1 cellular context compared by ENCODE assay signal in genomic region chr6:135108692-135109091, GRCh38.
TF ChIP-seq lines count a peak whose summit lies in the region.

No MANE protein-coding gene starts in this region.

TF ChIP-seq in K562, 482 proteins besides CTCF, POLR2A, EP300 and RAD21 (continued from another document):
- TF ChIP-seq THRA (IDR thresholded peaks at IDR 0.05) = no peak
- no peak for TF ChIP-seq PURB (CRISPR knock-in tag; IDR thresholded peaks at IDR 0.05; ENCODE audit: low read depth)
- TF ChIP-seq SMARCA4 (IDR thresholded peaks at IDR 0.05) = peak; percentile 58; the same call in 1 of the 2 replicates
- TF ChIP-seq SMARCC2 (IDR thresholded peaks at IDR 0.05; ENCODE audit: low read depth) = 0 out of 2 replicates have a peak, but pooled peaks have one; percentile 51
- no peak for TF ChIP-seq ATF7 (IDR thresholded peaks at IDR 0.05)
- no peak for TF ChIP-seq HEY1 (CRISPR knock-in tag; IDR thresholded peaks at IDR 0.05; ENCODE audit: borderline replicate concordance)
- peak; percentile 50; the same call in 1 of the 2 replicates for TF ChIP-seq ARID3A (IDR thresholded peaks at IDR 0.05; ENCODE audit: borderline replicate concordance, low read depth, low read length)
- no peak for TF ChIP-seq SNIP1 (IDR thresholded peaks at IDR 0.05; ENCODE audit: low read depth)
- no peak for TF ChIP-seq HCFC1 (IDR thresholded peaks at IDR 0.05; ENCODE audit: low read depth, low read length)
- peak; percentile 72; the same call in 1 of the 2 replicates for TF ChIP-seq SMARCE1 (IDR thresholded peaks at IDR 0.05)
- TF ChIP-seq NR0B1 (IDR thresholded peaks at IDR 0.05; ENCODE audit: partially characterized antibody) = no peak
- TF ChIP-seq RNF219 (CRISPR knock-in tag; IDR thresholded peaks at IDR 0.05) = no peak
- no peak for TF ChIP-seq HNRNPH1 (optimal IDR thresholded peaks at IDR 0.05; ENCODE audit: low read depth, low read length)
- no peak for TF ChIP-seq KAT7 (CRISPR knock-in tag; IDR thresholded peaks at IDR 0.05; ENCODE audit: borderline replicate concordance)
- TF ChIP-seq PRMT5 (CRISPR knock-in tag; IDR thresholded peaks at IDR 0.05) = no peak
- TF ChIP-seq SPI1 (IDR thresholded peaks at IDR 0.05; ENCODE audit: borderline replicate concordance, low read depth, low read length) = peak; percentile 78
- no peak for TF ChIP-seq NR3C1 (CRISPR knock-in tag; IDR thresholded peaks at IDR 0.05)
- TF ChIP-seq THRB (CRISPR knock-in tag; conservative IDR thresholded peaks at IDR 0.05) = no peak
- no peak for TF ChIP-seq HNRNPL (IDR thresholded peaks at IDR 0.05; ENCODE audit: low read depth, low read length)
- no peak for TF ChIP-seq PRPF4 (IDR thresholded peaks at IDR 0.05; ENCODE audit: insufficient read depth, low read depth, low read length, poor library complexity, severe bottlenecking)
- peak; percentile 36; the same call in 1 of the 2 replicates for TF ChIP-seq FOXM1 (IDR thresholded peaks at IDR 0.05; ENCODE audit: low read depth)
- no peak for TF ChIP-seq FOXM1 (CRISPR knock-in tag; IDR thresholded peaks at IDR 0.05; ENCODE audit: low read depth)
- TF ChIP-seq PTBP1 (IDR thresholded peaks at IDR 0.05; ENCODE audit: low read depth, low read length) = no peak
- TF ChIP-seq CEBPB (tag; IDR thresholded peaks at IDR 0.05) = 0 out of 2 replicates have a peak, but pooled peaks have one; percentile 11
- no peak for TF ChIP-seq JUND (IDR thresholded peaks at IDR 0.05; ENCODE audit: borderline replicate concordance, low read depth, low read length)
- peak; percentile 34; the same call in 1 of the 3 replicates for TF ChIP-seq JUND (tag; IDR thresholded peaks at IDR 0.05; ENCODE audit: borderline replicate concordance, low read depth, low read length)
- TF ChIP-seq DPF2 (IDR thresholded peaks at IDR 0.05) = peak; percentile 34; the same call in 1 of the 2 replicates
- TF ChIP-seq BHLHE40 (IDR thresholded peaks at IDR 0.05; ENCODE audit: low read length) = peak; percentile 30; the same call in 1 of the 2 replicates
- no peak for TF ChIP-seq CREB5 (CRISPR knock-in tag; IDR thresholded peaks at IDR 0.05)
- TF ChIP-seq TAL1 (IDR thresholded peaks at IDR 0.05) = peak; percentile 42; the same call in 1 of the 2 replicates
- no peak for TF ChIP-seq NUFIP1 (IDR thresholded peaks at IDR 0.05; ENCODE audit: partially characterized antibody)
- TF ChIP-seq ZKSCAN3 (CRISPR knock-in tag; IDR thresholded peaks at IDR 0.05) = no peak
- TF ChIP-seq CBFA2T3 (IDR thresholded peaks at IDR 0.05) = peak; percentile 46; the same call in 1 of the 2 replicates
- peak; percentile 70; the same call in 1 of the 2 replicates for TF ChIP-seq TEAD4 (IDR thresholded peaks at IDR 0.05; ENCODE audit: low read length)
- no peak for TF ChIP-seq TEAD4 (CRISPR knock-in tag; IDR thresholded peaks at IDR 0.05; ENCODE audit: borderline replicate concordance)
- no peak for TF ChIP-seq TBL1XR1 (IDR thresholded peaks at IDR 0.05; ENCODE audit: low read length in 2 of 2)
- TF ChIP-seq HOXB6 (CRISPR knock-in tag; IDR thresholded peaks at IDR 0.05; ENCODE audit: borderline replicate concordance) = no peak
- TF ChIP-seq ZNF165 (CRISPR knock-in tag; IDR thresholded peaks at IDR 0.05; ENCODE audit: borderline replicate concordance) = no peak
- TF ChIP-seq ELK3 (CRISPR knock-in tag; IDR thresholded peaks at IDR 0.05) = no peak
- peak; percentile 58 for TF ChIP-seq TCF3 (CRISPR knock-in tag; IDR thresholded peaks at IDR 0.05)
